In genomic region chr18:62248313-62248712, GRCh38 we compare ENCODE assay signal across 27 cellular contexts.
"Had no signal": no experiment of that assay in that cellular context is flagged by ENCODE, and none has a peak within 500 bp of the region (broad histone marks: within the 10 kb centered on the region; RNA-seq: fewer than 3 reads in every experiment).

No MANE protein-coding gene starts in this region.

- ATAC-seq: heart right ventricle; left ventricle myocardium superior; lower lobe of right lung; natural killer cell; right cardiac atrium; sciatic nerve; stimulated activated memory B cell treated with anti-CD40 and anti-IgM and Interleukin-4, amounts not matched to agents 10 μg/mL and 1 μg/mL and 100 μg/mL, for 72 hours; stimulated activated naive CD8-positive, alpha-beta T cell treated with anti-CD3 and anti-CD28 coated beads, Interleukin-15, amount 100 ng/mL, for 72 hours had no signal

- H3K27ac Mint-ChIP-seq: mesothelial cell of epicardium; natural killer cell; progenitor cell of endocrine pancreas; stimulated activated memory B cell treated with anti-CD40 and anti-IgM and Interleukin-4, amounts not matched to agents 10 μg/mL and 1 μg/mL and 100 μg/mL, for 72 hours; stimulated activated naive CD8-positive, alpha-beta T cell treated with anti-CD3 and anti-CD28 coated beads, Interleukin-15, amount 100 ng/mL, for 72 hours; type B pancreatic cell had no signal

- H3K9me3 ChIP-seq: heart right ventricle, lower lobe of right lung, ovary, tibial nerve, uterus had no signal

- H3K4me1 Mint-ChIP-seq: mesothelial cell of epicardium; naive B cell; natural killer cell; stimulated activated memory B cell treated with anti-CD40 and anti-IgM and Interleukin-4, amounts not matched to agents 10 μg/mL and 1 μg/mL and 100 μg/mL, for 72 hours; stimulated activated naive CD8-positive, alpha-beta T cell treated with anti-CD3 and anti-CD28 coated beads, Interleukin-15, amount 100 ng/mL, for 72 hours had no signal

- H3K27ac ChIP-seq: heart right ventricle, hepatocyte, lower lobe of right lung, ovary, tibial nerve, uterus had no signal

- H3K36me3 ChIP-seq: ovary, uterus had no signal

- H3K4me3 Mint-ChIP-seq: mesothelial cell of epicardium; naive B cell; natural killer cell; stimulated activated memory B cell treated with anti-CD40 and anti-IgM and Interleukin-4, amounts not matched to agents 10 μg/mL and 1 μg/mL and 100 μg/mL, for 72 hours; stimulated activated naive CD8-positive, alpha-beta T cell treated with anti-CD3 and anti-CD28 coated beads, Interleukin-15, amount 100 ng/mL, for 72 hours; type B pancreatic cell had no signal

- H3K4me3 ChIP-seq: heart right ventricle, hepatocyte, lower lobe of right lung, ovary, smooth muscle cell, tibial nerve, uterus had no signal

- H3K27me3 ChIP-seq: heart right ventricle, hepatocyte, ovary, tibial nerve, uterus had no signal

- H3K27me3 Mint-ChIP-seq: naive B cell; progenitor cell of endocrine pancreas; stimulated activated memory B cell treated with anti-CD40 and anti-IgM and Interleukin-4, amounts not matched to agents 10 μg/mL and 1 μg/mL and 100 μg/mL, for 72 hours; stimulated activated naive CD8-positive, alpha-beta T cell treated with anti-CD3 and anti-CD28 coated beads, Interleukin-15, amount 100 ng/mL, for 72 hours; type B pancreatic cell had no signal

- DNase-seq: heart right ventricle; islet precursor cell; left ventricle myocardium superior; lower lobe of right lung; mammary epithelial cell; mesendoderm; naive B cell; natural killer cell; ovary; retina; right cardiac atrium; stimulated activated CD4-positive, alpha-beta T cell treated with anti-CD3 and anti-CD28 coated beads, Interleukin-1b, Interleukin-23, amount 100 ng/mL, for 48 hours; stimulated activated CD4-positive, alpha-beta T cell treated with anti-CD3 and anti-CD28 coated beads, Interleukin-2, amount 100 ng/mL, for 48 hours; stimulated activated CD4-positive, alpha-beta T cell treated with anti-CD3 and anti-CD28 coated beads, Interleukin-4, amount 100 ng/mL, for 4 hours; stimulated activated CD8-positive, alpha-beta memory T cell treated with anti-CD3 and anti-CD28 coated beads, Interleukin-4, amount 100 ng/mL, for 48 hours; stimulated activated naive CD4-positive, alpha-beta T cell treated with Interleukin-2 at 50 U/mL for 16 hours; stimulated activated naive CD8-positive, alpha-beta T cell treated with anti-CD3 and anti-CD28 coated beads, Interleukin-15, amount 100 ng/mL, for 72 hours; substantia nigra; uterus had no signal

- H3K36me3 Mint-ChIP-seq: naive B cell; natural killer cell; stimulated activated memory B cell treated with anti-CD40 and anti-IgM and Interleukin-4, amounts not matched to agents 10 μg/mL and 1 μg/mL and 100 μg/mL, for 72 hours had no signal

- H3K9me3 Mint-ChIP-seq: mesothelial cell of epicardium; naive B cell; natural killer cell; stimulated activated memory B cell treated with anti-CD40 and anti-IgM and Interleukin-4, amounts not matched to agents 10 μg/mL and 1 μg/mL and 100 μg/mL, for 72 hours; stimulated activated naive CD8-positive, alpha-beta T cell treated with anti-CD3 and anti-CD28 coated beads, Interleukin-15, amount 100 ng/mL, for 72 hours; type B pancreatic cell had no signal

- H3K4me1 ChIP-seq: heart right ventricle, lower lobe of right lung, tibial nerve, uterus had no signal
